In genomic region chr2:191481305-191482075, GRCh38 we compare ENCODE assay signal across 23 cellular contexts.
"Had no signal": no experiment of that assay in that cellular context is flagged by ENCODE, and none has a peak within 500 bp of the region (broad histone marks: within the 10 kb centered on the region; RNA-seq: fewer than 3 reads in every experiment).

No MANE protein-coding gene starts in this region.

- ATAC-seq: activated CD8-positive, alpha-beta memory T cell treated with anti-CD3 and anti-CD28 coated beads, Interleukin-2, amount 10 ng/mL, durations not matched to agents 7 days and 5 days; activated CD8-positive, alpha-beta T cell treated with anti-CD3 and anti-CD28 coated beads for 36 hours; activated naive CD4-positive, alpha-beta T cell treated with anti-CD3 and anti-CD28 coated beads, Interleukin-2, amount 50 U/mL, for 72 hours; activated T-cell treated with anti-CD3 and anti-CD28 coated beads, Interleukin-2, amount 50 U/mL, for 72 hours; body of pancreas; gastrocnemius medialis; left cardiac atrium; left ventricle myocardium superior; right lobe of liver had no signal

- FAIRE-seq: keratinocyte, urothelium cell line had no signal

- H3K4me3 ChIP-seq: body of pancreas, cardiac muscle cell, coronary artery, gastrocnemius medialis, ovary, right lobe of liver, thoracic aorta had no signal

- H3K4me1 ChIP-seq: gastrocnemius medialis had no signal

- H3K9me3 ChIP-seq: body of pancreas, gastrocnemius medialis, ovary had no signal

- H3K27me3 ChIP-seq: body of pancreas, cardiac muscle cell, gastrocnemius medialis, ovary, right lobe of liver had no signal

- H3K36me3 ChIP-seq: cardiac muscle cell, gastrocnemius medialis, ovary, right lobe of liver, thoracic aorta had no signal

- DNase-seq: activated B cell treated with CpG ODN at 0.5 μM for 24 hours; activated CD4-positive, alpha-beta T cell treated with anti-CD3 and anti-CD28 coated beads, Interleukin-2, amount 50 U/mL, for 1 hour; activated CD8-positive, alpha-beta memory T cell treated with anti-CD3 and anti-CD28 coated beads, Interleukin-2, amount 10 ng/mL, durations not matched to agents 7 days and 5 days; activated CD8-positive, alpha-beta T cell treated with anti-CD3 and anti-CD28 coated beads for 36 hours; activated naive CD4-positive, alpha-beta T cell; activated T-cell treated with anti-CD3 and anti-CD28 coated beads, Interleukin-2, amount 50 U/mL, for 72 hours; body of pancreas; gastrocnemius medialis; hippocampal formation; left cardiac atrium; left ventricle myocardium superior; naive B cell; ovary; right lobe of liver; stimulated activated CD4-positive, alpha-beta T cell treated with anti-CD3 and anti-CD28 coated beads, Interleukin-4, amount 100 ng/mL, for 1 hour; T-helper 1 cell; trophoblast cell had no signal

- H3K27ac ChIP-seq: body of pancreas, cardiac muscle cell, coronary artery, gastrocnemius medialis, ovary, right lobe of liver, thoracic aorta had no signal
